24 cellular contexts compared by ENCODE assay signal in the genomic region with DNA sequence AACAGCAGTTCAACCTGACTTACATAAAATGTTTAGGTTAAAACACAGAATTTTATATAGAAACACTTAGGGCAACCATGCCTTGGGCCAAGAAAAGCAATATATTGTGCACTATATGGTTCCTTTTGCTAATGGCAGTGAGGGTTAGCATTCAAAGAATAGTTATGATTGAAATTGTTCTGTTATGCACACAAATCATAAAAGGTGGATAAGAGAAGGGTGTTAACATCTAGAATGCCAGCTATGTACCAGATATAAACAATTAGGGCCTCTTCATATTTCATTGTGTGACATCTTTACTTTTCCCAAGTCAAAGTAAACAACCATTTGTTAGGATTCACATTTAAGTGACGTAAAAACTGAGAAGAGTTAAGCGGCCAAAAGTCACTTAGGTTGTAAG.
"Had no signal": no experiment of that assay in that cellular context is flagged by ENCODE, and none has a peak within 500 bp of the region (broad histone marks: within the 10 kb centered on the region; RNA-seq: fewer than 3 reads in every experiment).

No MANE protein-coding gene starts in this region.

- H3K4me3 Mint-ChIP-seq: activated CD4-positive, alpha-beta T cell treated with anti-CD3 and anti-CD28 coated beads, Interleukin-2, amount 10 ng/mL, durations not matched to agents 24 days and 14 days; activated CD8-positive, alpha-beta T cell treated with anti-CD3 and anti-CD28 coated beads for 36 hours; activated naive CD4-positive, alpha-beta T cell treated with anti-CD3 and anti-CD28 coated beads, Interleukin-2, amount 50 U/mL, for 24 hours; activated naive CD8-positive, alpha-beta T cell treated with anti-CD3 and anti-CD28 coated beads, Interleukin-2, amount 50 U/mL, for 24 hours; activated T-cell treated with anti-CD3 and anti-CD28 coated beads, Interleukin-2, amount 50 U/mL, for 4 hours; nephron; type B pancreatic cell had no signal

- DNase-seq: activated CD4-positive, alpha-beta T cell treated with anti-CD3 and anti-CD28 coated beads, Interleukin-2, amount 10 ng/mL, durations not matched to agents 24 days and 14 days; activated CD4-positive, CD25-positive, alpha-beta regulatory T cell treated with anti-CD3 and anti-CD28 coated beads, Interleukin-2, amount 50 U/mL, for 72 hours; activated CD8-positive, alpha-beta T cell treated with anti-CD3 and anti-CD28 coated beads for 36 hours; activated naive CD8-positive, alpha-beta T cell treated with anti-CD3 and anti-CD28 coated beads, Interleukin-2, amount 50 U/mL, for 24 hours; activated T-cell treated with anti-CD3 and anti-CD28 coated beads, Interleukin-2, amount 50 U/mL, for 4 hours; amygdala; central memory CD4-positive, alpha-beta T cell; foreskin keratinocyte; heart right ventricle; kidney glomerular epithelial cell; left ventricle myocardium inferior; posterior cingulate gyrus; right cardiac atrium; spleen; stimulated activated CD4-positive, alpha-beta T cell treated with anti-CD3 and anti-CD28 coated beads, Interleukin-2, amount 100 ng/mL, for 48 hours; stimulated activated naive CD8-positive, alpha-beta T cell treated with anti-CD3 and anti-CD28 coated beads, Interleukin-15, Interleukin-2, amounts not matched to agents 100 U/mL and 50 U/mL, for 24 hours; T1000; uterus had no signal

- H3K4me1 ChIP-seq: foreskin keratinocyte, left ventricle myocardium inferior, spleen, uterus had no signal

- H3K27ac Mint-ChIP-seq: activated CD4-positive, alpha-beta T cell treated with anti-CD3 and anti-CD28 coated beads, Interleukin-2, amount 10 ng/mL, durations not matched to agents 24 days and 14 days; activated CD8-positive, alpha-beta T cell treated with anti-CD3 and anti-CD28 coated beads for 36 hours; activated naive CD4-positive, alpha-beta T cell treated with anti-CD3 and anti-CD28 coated beads, Interleukin-2, amount 50 U/mL, for 24 hours; activated naive CD8-positive, alpha-beta T cell treated with anti-CD3 and anti-CD28 coated beads, Interleukin-2, amount 50 U/mL, for 24 hours; activated T-helper 2 cell treated with anti-CD3 and anti-CD28 coated beads, Interferon-gamma antibody, Interleukin-2, Interleukin-4, amounts not matched to agents 10 μg/mL and 5 μg/mL and 100 μg/mL, durations not matched to agents 14 hours and 24 hours and 36 hours; nephron; type B pancreatic cell had no signal

- H3K27me3 ChIP-seq: esophagus muscularis mucosa, foreskin keratinocyte, heart right ventricle, spleen, uterus had no signal

- H3K36me3 Mint-ChIP-seq: type B pancreatic cell had no signal

- ATAC-seq: activated CD8-positive, alpha-beta T cell treated with anti-CD3 and anti-CD28 coated beads for 36 hours; activated naive CD8-positive, alpha-beta T cell treated with anti-CD3 and anti-CD28 coated beads, Interleukin-2, amount 50 U/mL, for 24 hours; activated T-cell treated with anti-CD3 and anti-CD28 coated beads, Interleukin-2, amount 50 U/mL, for 4 hours; foreskin keratinocyte; heart right ventricle; right cardiac atrium; stimulated activated naive CD8-positive, alpha-beta T cell treated with anti-CD3 and anti-CD28 coated beads, Interleukin-15, Interleukin-2, amounts not matched to agents 100 U/mL and 50 U/mL, for 24 hours had no signal

- H3K9me3 ChIP-seq: thoracic aorta, uterus had no signal

- H3K4me3 ChIP-seq: esophagus muscularis mucosa, heart right ventricle, left ventricle myocardium inferior, spleen, thoracic aorta, uterus had no signal

- H3K27me3 Mint-ChIP-seq: activated CD4-positive, alpha-beta T cell treated with anti-CD3 and anti-CD28 coated beads, Interleukin-2, amount 10 ng/mL, durations not matched to agents 24 days and 14 days; activated CD8-positive, alpha-beta T cell treated with anti-CD3 and anti-CD28 coated beads for 36 hours; activated naive CD4-positive, alpha-beta T cell treated with anti-CD3 and anti-CD28 coated beads, Interleukin-2, amount 50 U/mL, for 24 hours; activated naive CD8-positive, alpha-beta T cell treated with anti-CD3 and anti-CD28 coated beads, Interleukin-2, amount 50 U/mL, for 24 hours; type B pancreatic cell had no signal

- H3K27ac ChIP-seq: esophagus muscularis mucosa, foreskin keratinocyte, heart right ventricle, left ventricle myocardium inferior, spleen, thoracic aorta, uterus had no signal
